In the genomic region with DNA sequence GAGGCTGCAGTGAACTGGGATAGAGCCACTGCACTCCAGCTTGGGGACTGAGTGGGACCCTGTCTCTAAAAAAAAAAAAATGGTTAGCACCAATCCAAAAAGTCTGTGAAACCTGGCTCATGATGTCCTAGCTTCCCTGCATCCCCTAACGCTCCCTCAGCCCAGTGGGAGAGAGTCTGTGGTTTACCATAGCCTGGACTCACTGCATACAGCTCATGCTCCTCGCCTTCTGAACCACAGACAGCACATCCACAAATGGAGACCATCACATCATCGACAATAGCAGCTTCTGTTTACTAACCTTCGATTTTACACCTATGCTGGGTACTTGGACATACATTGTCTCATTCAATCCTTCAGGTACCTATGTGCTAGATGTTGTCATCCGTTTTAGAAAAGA, we compare ENCODE assay signal across 26 cellular contexts. TPM values are rescaled to one million over a fixed set of nuclear protein-coding genes. Genes with fewer than 3 reads are reported as not detected.
DNase-seq lines count a peak whose midpoint lies in the region; ATAC-seq lines count a peak whose summit lies in the region.
"Had no signal": no experiment of that assay in that cellular context is flagged by ENCODE, and none has a peak within 500 bp of the region (broad histone marks: within the 10 kb centered on the region; RNA-seq: fewer than 3 reads in every experiment).

No MANE protein-coding gene starts in this region.

- peaks cover 66% of the 10 kb centered on the region for H3K4me1 Mint-ChIP-seq in activated naive CD4-positive, alpha-beta T cell treated with anti-CD3 and anti-CD28 coated beads for 36 hours (ENCODE audit: low read depth)
- H3K4me1 Mint-ChIP-seq in activated CD4-positive, alpha-beta memory T cell treated with anti-CD3 and anti-CD28 coated beads, Interleukin-2, amount 10 ng/mL, durations not matched to agents 7 days and 5 days, result peaks cover 39% of the 10 kb centered on the region
- peaks cover 26 to 51% of the 10 kb centered on the region in 2 donors for H3K4me1 Mint-ChIP-seq in stimulated activated naive B cell treated with anti-CD40 and anti-IgM and Interleukin-4, amounts not matched to agents 10 μg/mL and 1 μg/mL and 100 μg/mL, for 72 hours
- H3K4me1 Mint-ChIP-seq: neural progenitor cell had no signal

- POLR2A ChIA-PET in activated CD4-positive, alpha-beta memory T cell treated with anti-CD3 and anti-CD28 coated beads, Interleukin-2, amount 10 ng/mL, durations not matched to agents 7 days and 5 days (lab: Charles Lee), result interaction anchor here (2.0 to 2.4 kb wide), 2 partner anchors 8 to 34 kb away, joined by 5 to 10 read pairs; no protein-coding TSS in a partner anchor

- CTCF ChIA-PET in activated naive CD4-positive, alpha-beta T cell treated with anti-CD3 and anti-CD28 coated beads for 36 hours (lab: Charles Lee), result interaction anchor here (0.6 to 1.9 kb wide), 3 partner anchors 16 to 76 kb away, joined by 3 to 8 read pairs (median 4); no protein-coding TSS in a partner anchor
- CTCF ChIA-PET in activated CD4-positive, alpha-beta memory T cell treated with anti-CD3 and anti-CD28 coated beads, Interleukin-2, amount 10 ng/mL, durations not matched to agents 7 days and 5 days (lab: Charles Lee), result interaction anchor here (0.7 kb wide), 1 partner anchor 64 kb away, joined by 3 read pairs; no protein-coding TSS in a partner anchor

- no peaks in the 10 kb centered on the region for H3K27me3 ChIP-seq in effector memory CD4-positive, alpha-beta T cell (replicated peaks; ENCODE audit: control insufficient read depth, insufficient read depth, low read length, poor library complexity, severe bottlenecking)
- H3K27me3 ChIP-seq: neural progenitor cell, right lobe of liver, transverse colon had no signal

- H3K9me3 Mint-ChIP-seq in activated naive CD4-positive, alpha-beta T cell treated with anti-CD3 and anti-CD28 coated beads for 36 hours, result no peaks in the 10 kb centered on the region
- H3K9me3 Mint-ChIP-seq in activated CD4-positive, alpha-beta memory T cell treated with anti-CD3 and anti-CD28 coated beads, Interleukin-2, amount 10 ng/mL, durations not matched to agents 7 days and 5 days, result no peaks in the 10 kb centered on the region
- peaks cover 4% of the 10 kb centered on the region in 2 donors for H3K9me3 Mint-ChIP-seq in stimulated activated naive B cell treated with anti-CD40 and anti-IgM and Interleukin-4, amounts not matched to agents 10 μg/mL and 1 μg/mL and 100 μg/mL, for 72 hours
- H3K9me3 Mint-ChIP-seq: activated T-helper 2 cell treated with anti-CD3 and anti-CD28 coated beads, Interferon-gamma antibody, Interleukin-2, Interleukin-4, amounts not matched to agents 10 μg/mL and 5 μg/mL and 100 μg/mL, durations not matched to agents 14 hours and 24 hours and 36 hours; neural progenitor cell had no signal

- no peak overlapping the region for H3K4me3 Mint-ChIP-seq in activated naive CD4-positive, alpha-beta T cell treated with anti-CD3 and anti-CD28 coated beads for 36 hours
- H3K4me3 Mint-ChIP-seq in activated CD4-positive, alpha-beta memory T cell treated with anti-CD3 and anti-CD28 coated beads, Interleukin-2, amount 10 ng/mL, durations not matched to agents 7 days and 5 days, result no peak overlapping the region
- no peak overlapping the region for H3K4me3 Mint-ChIP-seq in stimulated activated naive B cell treated with anti-CD40 and anti-IgM and Interleukin-4, amounts not matched to agents 10 μg/mL and 1 μg/mL and 100 μg/mL, for 72 hours
- H3K4me3 Mint-ChIP-seq: activated CD4-positive, alpha-beta T cell treated with anti-CD3 and anti-CD28 coated beads for 36 hours; neural progenitor cell had no signal

- peak overlapping the region; percentile 50 for H3K27ac Mint-ChIP-seq in activated naive CD4-positive, alpha-beta T cell treated with anti-CD3 and anti-CD28 coated beads for 36 hours
- H3K27ac Mint-ChIP-seq in activated CD4-positive, alpha-beta memory T cell treated with anti-CD3 and anti-CD28 coated beads, Interleukin-2, amount 10 ng/mL, durations not matched to agents 7 days and 5 days, result peak overlapping the region; percentile 40
- peak overlapping the region; percentile 31 for H3K27ac Mint-ChIP-seq in stimulated activated naive B cell treated with anti-CD40 and anti-IgM and Interleukin-4, amounts not matched to agents 10 μg/mL and 1 μg/mL and 100 μg/mL, for 72 hours
- H3K27ac Mint-ChIP-seq: neural progenitor cell had no signal

- intact Hi-C loops in activated naive CD4-positive, alpha-beta T cell treated with anti-CD3 and anti-CD28 coated beads for 36 hours (cut with micrococcal nuclease), result no loop called here

- peaks cover 24% of the 10 kb centered on the region for H3K4me1 ChIP-seq in effector memory CD4-positive, alpha-beta T cell (ENCODE audit: control insufficient read depth, insufficient read depth, low read length, poor library complexity, severe bottlenecking)
- H3K4me1 ChIP-seq: neural progenitor cell, right lobe of liver, transverse colon had no signal

- H3K27me3 Mint-ChIP-seq in activated naive CD4-positive, alpha-beta T cell treated with anti-CD3 and anti-CD28 coated beads for 36 hours (ENCODE audit: low read depth), result no peaks in the 10 kb centered on the region
- no peaks in the 10 kb centered on the region for H3K27me3 Mint-ChIP-seq in activated CD4-positive, alpha-beta memory T cell treated with anti-CD3 and anti-CD28 coated beads, Interleukin-2, amount 10 ng/mL, durations not matched to agents 7 days and 5 days
- no peaks in the 10 kb centered on the region for H3K27me3 Mint-ChIP-seq in stimulated activated naive B cell treated with anti-CD40 and anti-IgM and Interleukin-4, amounts not matched to agents 10 μg/mL and 1 μg/mL and 100 μg/mL, for 72 hours
- H3K27me3 Mint-ChIP-seq: activated CD4-positive, alpha-beta T cell treated with anti-CD3 and anti-CD28 coated beads for 36 hours had no signal

- no peak for DNase-seq in activated naive CD4-positive, alpha-beta T cell treated with anti-CD3 and anti-CD28 coated beads for 36 hours
- no peak for DNase-seq in activated naive CD4-positive, alpha-beta T cell treated with Interleukin-2 at 50 U/mL for 16 hours
- no peak for DNase-seq in activated CD4-positive, alpha-beta memory T cell treated with anti-CD3 and anti-CD28 coated beads, Interleukin-2, amount 10 ng/mL, durations not matched to agents 7 days and 5 days
- DNase-seq in effector memory CD4-positive, alpha-beta T cell, result no peak
- DNase-seq in stimulated activated naive B cell treated with anti-CD40 and anti-IgM and Interleukin-4, amounts not matched to agents 10 μg/mL and 1 μg/mL and 100 μg/mL, for 72 hours, result no peak
- DNase-seq in NCI-H2029 treated with DMSO at 0.1 percent for 48 hours (lab: John Stamatoyannopoulos, UW) (no peak), MV-4-11 (lab: John Stamatoyannopoulos, UW) (no peak)
- DNase-seq: activated CD4-positive, alpha-beta T cell treated with anti-CD3 and anti-CD28 coated beads for 36 hours; AML-193; Calu3; head of caudate nucleus; kidney glomerular epithelial cell; lower lobe of right lung; NCI-H2171; NCI-H524 treated with DMSO at 0.1 percent for 48 hours; SIG-M5; stimulated activated CD4-positive, alpha-beta T cell treated with anti-CD3 and anti-CD28 coated beads, Interleukin-15, amount 100 ng/mL, for 24 hours; transverse colon had no signal

- peaks cover 54% of the 10 kb centered on the region for H3K36me3 Mint-ChIP-seq in activated naive CD4-positive, alpha-beta T cell treated with anti-CD3 and anti-CD28 coated beads for 36 hours (ENCODE audit: low read depth)
- H3K36me3 Mint-ChIP-seq in activated CD4-positive, alpha-beta memory T cell treated with anti-CD3 and anti-CD28 coated beads, Interleukin-2, amount 10 ng/mL, durations not matched to agents 7 days and 5 days (ENCODE audit: low read depth), result peaks cover 81% of the 10 kb centered on the region
- peaks cover 67 to 85% of the 10 kb centered on the region in 2 donors for H3K36me3 Mint-ChIP-seq in stimulated activated naive B cell treated with anti-CD40 and anti-IgM and Interleukin-4, amounts not matched to agents 10 μg/mL and 1 μg/mL and 100 μg/mL, for 72 hours
- H3K36me3 Mint-ChIP-seq: neural progenitor cell had no signal

- no peak overlapping the region for H3K4me3 ChIP-seq in effector memory CD4-positive, alpha-beta T cell (ENCODE audit: insufficient read depth, low read depth, low read length, poor library complexity, severe bottlenecking)
- H3K4me3 ChIP-seq: GM12878, lower lobe of right lung, neural progenitor cell, right lobe of liver, transverse colon had no signal

- no peaks in the 10 kb centered on the region for H3K9me3 ChIP-seq in effector memory CD4-positive, alpha-beta T cell (ENCODE audit: control insufficient read depth, low read length)
- H3K9me3 ChIP-seq: lower lobe of right lung, right lobe of liver, transverse colon had no signal

- peaks cover 85% of the 10 kb centered on the region for H3K36me3 ChIP-seq in effector memory CD4-positive, alpha-beta T cell (ENCODE audit: control insufficient read depth, insufficient read depth, low read length)
- H3K36me3 ChIP-seq: neural progenitor cell, right lobe of liver, transverse colon had no signal

- no peak for ATAC-seq in stimulated activated naive B cell treated with anti-CD40 and anti-IgM and Interleukin-4, amounts not matched to agents 10 μg/mL and 1 μg/mL and 100 μg/mL, for 72 hours (replicated peaks)
- no peak for ATAC-seq in GM18498 (IDR thresholded peaks at IDR 0.05; ENCODE audit: unreplicated experiment)
- ATAC-seq: activated CD4-positive, alpha-beta T cell treated with anti-CD3 and anti-CD28 coated beads for 36 hours; GM12878; lower lobe of right lung; Panc1; right lobe of liver had no signal

- peak overlapping the region; percentile 36 for H3K27ac ChIP-seq in effector memory CD4-positive, alpha-beta T cell (ENCODE audit: insufficient read depth, low read length, poor library complexity, severe bottlenecking)
- H3K27ac ChIP-seq: epithelial cell of prostate, KMS-11, lower lobe of right lung, neural progenitor cell, right lobe of liver, transverse colon had no signal

RNA-seq across cellular contexts. Expression of a gene that starts 43.6 kb away (rescaled TPM):
- total RNA-seq in activated naive CD4-positive, alpha-beta T cell treated with anti-CD3 and anti-CD28 coated beads for 36 hours, result 100 to 1,000 TPM; 104 to 119 TPM
- total RNA-seq in activated CD4-positive, alpha-beta memory T cell treated with anti-CD3 and anti-CD28 coated beads, Interleukin-2, amount 10 ng/mL, durations not matched to agents 7 days and 5 days, result 100 to 1,000 TPM; 259 to 263 TPM

RNA-seq across cellular contexts. Expression of a gene that starts 59.5 kb away (rescaled TPM):
- 1 to 10 TPM; 5.1 TPM for total RNA-seq in activated naive CD4-positive, alpha-beta T cell treated with anti-CD3 and anti-CD28 coated beads for 36 hours
- total RNA-seq in activated CD4-positive, alpha-beta memory T cell treated with anti-CD3 and anti-CD28 coated beads, Interleukin-2, amount 10 ng/mL, durations not matched to agents 7 days and 5 days, result 1 to 10 TPM; 4.6 to 4.8 TPM
